19 cellular contexts compared by ENCODE assay signal in genomic region chr3:104530934-104531333, GRCh38.
DNase-seq lines count a peak whose midpoint lies in the region; ATAC-seq and TF ChIP-seq lines count a peak whose summit lies in the region.
"Had no signal": no experiment of that assay in that cellular context is flagged by ENCODE, and none has a peak within 500 bp of the region (broad histone marks: within the 10 kb centered on the region; RNA-seq: fewer than 3 reads in every experiment).

No MANE protein-coding gene starts in this region.

- no peaks in the 10 kb centered on the region for H3K79me2 ChIP-seq in trophoblast cell (ENCODE audit: control insufficient read depth, insufficient read depth, low read length, poor library complexity)

- no peak overlapping the region for H2AFZ ChIP-seq in trophoblast cell (ENCODE audit: insufficient read depth, low read length, poor library complexity)

- H2BK5ac ChIP-seq in trophoblast cell (ENCODE audit: low read depth, low read length, poor library complexity), result no peak overlapping the region

- H3K4ac ChIP-seq in trophoblast cell (ENCODE audit: low read depth, low read length), result no peak overlapping the region

- H2AK5ac ChIP-seq in trophoblast cell (ENCODE audit: low read length), result no peak overlapping the region

- H3K36me3 Mint-ChIP-seq in WTC11, result peaks cover 15% of the 10 kb centered on the region
- H3K36me3 Mint-ChIP-seq in CD4-positive, alpha-beta T cell (ENCODE audit: low read depth), result no peaks in the 10 kb centered on the region
- H3K36me3 Mint-ChIP-seq: CD14-positive monocyte; CD4-positive, alpha-beta memory T cell had no signal

- H3K9me3 ChIP-seq in trophoblast cell (ENCODE audit: insufficient read depth, low read depth, low read length), result peaks cover 11% of the 10 kb centered on the region
- no peaks in the 10 kb centered on the region for H3K9me3 ChIP-seq in upper lobe of right lung
- H3K9me3 ChIP-seq in CD4-positive, alpha-beta T cell (ENCODE audit: control insufficient read depth, low read length), result no peaks in the 10 kb centered on the region

- no peak overlapping the region for H3K4me2 ChIP-seq in trophoblast cell (ENCODE audit: low read length)
- H3K4me2 ChIP-seq: BLaER1 treated with 17β-estradiol and CSF1 and Interleukin-3, amounts not matched to agents 10 nM and 100 nM had no signal

- H3K18ac ChIP-seq in trophoblast cell (ENCODE audit: low read length), result no peak overlapping the region

- H3K36me3 ChIP-seq in trophoblast cell (ENCODE audit: control insufficient read depth in 1 of 2, insufficient read depth in 2 of 2, low read length in 2 of 2) (peaks cover 2 to 5% of the 10 kb centered on the region in 2 experiments), upper lobe of right lung (no peaks in the 10 kb centered on the region)

- ATAC-seq in WTC11 (no peak), esophagus mucosa (peak; percentile 23), upper lobe of right lung (peak; percentile 24)
- ATAC-seq in CD4-positive, alpha-beta T cell (ENCODE audit: poor library complexity), result no peak
- ATAC-seq: HCT116 had no signal

- H3K27me3 Mint-ChIP-seq in WTC11 (ENCODE audit: low read depth), result peaks cover 4% of the 10 kb centered on the region; the same call in 1 of the 2 replicates
- H3K27me3 Mint-ChIP-seq in CD4-positive, alpha-beta T cell, result peaks cover 4% of the 10 kb centered on the region
- H3K27me3 Mint-ChIP-seq: B cell had no signal

- DNase-seq in WTC11 (ENCODE audit: low spot score) (no peak), trophoblast cell (no peak), upper lobe of right lung (no peak), DMS53 treated with DMSO at 0.1 percent for 48 hours (lab: John Stamatoyannopoulos, UW; ENCODE audit: unreplicated experiment) (no peak), KG1 (lab: John Stamatoyannopoulos, UW) (no peak), NCI-H2107 treated with DMSO at 0.1 percent for 48 hours (lab: John Stamatoyannopoulos, UW; ENCODE audit: unreplicated experiment) (no peak)
- DNase-seq in CD4-positive, alpha-beta T cell, result no peak
- DNase-seq: Calu3; CD4-positive, alpha-beta memory T cell; COR-L47; DMS53; DND-41; GOT3; H9 had no signal

- H2BK12ac ChIP-seq in trophoblast cell (ENCODE audit: low read length), result no peak overlapping the region

- no peak overlapping the region for H3K9ac ChIP-seq in trophoblast cell (ENCODE audit: low read length)
- H3K9ac ChIP-seq: BLaER1 treated with 17β-estradiol and CSF1 and Interleukin-3, amounts not matched to agents 10 nM and 100 nM had no signal

- no peak overlapping the region for H3K27ac ChIP-seq in trophoblast cell (ENCODE audit: low read depth, low read length)
- no peak overlapping the region for H3K27ac ChIP-seq in upper lobe of right lung
- no peak overlapping the region for H3K27ac ChIP-seq in CD4-positive, alpha-beta T cell (ENCODE audit: low read depth, low read length)

- POLR2A ChIA-PET in WTC11 (lab: Charles Lee), result no interaction called here
- POLR2A ChIA-PET in CD4-positive, alpha-beta T cell (lab: Charles Lee), result no interaction called here

- no peak overlapping the region for H2BK120ac ChIP-seq in trophoblast cell (ENCODE audit: insufficient read depth, low read length, poor library complexity)

- TF ChIP-seq CTCF in WTC11 (IDR thresholded peaks at IDR 0.05) (no peak), upper lobe of right lung (IDR thresholded peaks at IDR 0.05) (no peak)
- no peak for TF ChIP-seq CTCF in CD4-positive, alpha-beta T cell (IDR thresholded peaks at IDR 0.05)

- H4K8ac ChIP-seq in trophoblast cell (ENCODE audit: low read depth, low read length), result no peak overlapping the region

- H3K4me1 ChIP-seq in trophoblast cell (ENCODE audit: control insufficient read depth in 1 of 2, insufficient read depth in 2 of 2, low read length in 2 of 2) (no peaks in the 10 kb centered on the region), upper lobe of right lung (no peaks in the 10 kb centered on the region)

- peaks cover 33% of the 10 kb centered on the region for H3K9me3 Mint-ChIP-seq in WTC11
- H3K9me3 Mint-ChIP-seq in CD4-positive, alpha-beta T cell, result no peaks in the 10 kb centered on the region

- H3K27ac Mint-ChIP-seq in WTC11, result no peak overlapping the region
- H3K27ac Mint-ChIP-seq in CD4-positive, alpha-beta T cell, result no peak overlapping the region
- H3K27ac Mint-ChIP-seq: B cell, CD14-positive monocyte had no signal

- H3K4me3 ChIP-seq in trophoblast cell (ENCODE audit: low read depth, low read length) (peak overlapping the region; percentile 51), upper lobe of right lung (no peak overlapping the region)
- H3K4me3 ChIP-seq: BLaER1 treated with 17β-estradiol and CSF1 and Interleukin-3, amounts not matched to agents 10 nM and 100 nM had no signal

- intact Hi-C loops in upper lobe of right lung (cut with DNase I), result no loop called here
- intact Hi-C loops in CD4-positive, alpha-beta T cell (cut with DNase I, micrococcal nuclease), result no loop called here

- no peak overlapping the region for H3K23ac ChIP-seq in trophoblast cell (ENCODE audit: low read length)

- H4K91ac ChIP-seq in trophoblast cell (ENCODE audit: low read depth, low read length), result no peak overlapping the region

- H3K14ac ChIP-seq in trophoblast cell (ENCODE audit: low read length), result no peak overlapping the region

- H4K12ac ChIP-seq in trophoblast cell (ENCODE audit: low read depth, low read length), result no peak overlapping the region

- no peaks in the 10 kb centered on the region for H3K27me3 ChIP-seq in trophoblast cell (ENCODE audit: insufficient read depth, low read length)
- H3K27me3 ChIP-seq in upper lobe of right lung, result no peaks in the 10 kb centered on the region
- H3K27me3 ChIP-seq in CD4-positive, alpha-beta T cell (ENCODE audit: control insufficient read depth, insufficient read depth, low read length), result no peaks in the 10 kb centered on the region
- H3K27me3 ChIP-seq: BLaER1 treated with 17β-estradiol and CSF1 and Interleukin-3, amounts not matched to agents 10 nM and 100 nM had no signal

- no peaks in the 10 kb centered on the region for H3K79me1 ChIP-seq in trophoblast cell (ENCODE audit: low read length)

- CTCF ChIA-PET in WTC11 (lab: Charles Lee), result no interaction called here
- CTCF ChIA-PET in CD4-positive, alpha-beta T cell (lab: Charles Lee), result no interaction called here

- WGBS in trophoblast cell (ENCODE audit: extremely low coverage, insufficient coverage, insufficient read length), result no CpG with 5 or more reads among the region's 8 CpGs

- no peak overlapping the region for H3K4me3 Mint-ChIP-seq in WTC11
- no peak overlapping the region for H3K4me3 Mint-ChIP-seq in CD4-positive, alpha-beta T cell
- H3K4me3 Mint-ChIP-seq: B cell; CD14-positive monocyte; CD4-positive, alpha-beta memory T cell; H9 had no signal

- H3K4me1 Mint-ChIP-seq in WTC11, result peaks cover 10% of the 10 kb centered on the region
- H3K4me1 Mint-ChIP-seq in CD4-positive, alpha-beta T cell (ENCODE audit: low read depth), result no peaks in the 10 kb centered on the region
- H3K4me1 Mint-ChIP-seq: CD4-positive, alpha-beta memory T cell had no signal

TF ChIP-seq in WTC11, 78 proteins besides CTCF, POLR2A, EP300 and RAD21:
- TF ChIP-seq FOXP4 (CRISPR knock-in tag; IDR thresholded peaks at IDR 0.05) (0 out of 2 replicates have a peak, but pooled peaks have one; percentile 27), FOXK1 (CRISPR knock-in tag; IDR thresholded peaks at IDR 0.05) (no peak)

Comparison
In these comparisons a context has a peak if more than half of its experiments do, and no peak if none do; other contexts are left out.
1. ATAC-seq: peak in esophagus mucosa (single experiment) and upper lobe of right lung (single experiment); none in WTC11 (single experiment) and CD4-positive, alpha-beta T cell (single experiment).